Comparison of ENCODE assay signal across 8 cellular contexts in the genomic region with DNA sequence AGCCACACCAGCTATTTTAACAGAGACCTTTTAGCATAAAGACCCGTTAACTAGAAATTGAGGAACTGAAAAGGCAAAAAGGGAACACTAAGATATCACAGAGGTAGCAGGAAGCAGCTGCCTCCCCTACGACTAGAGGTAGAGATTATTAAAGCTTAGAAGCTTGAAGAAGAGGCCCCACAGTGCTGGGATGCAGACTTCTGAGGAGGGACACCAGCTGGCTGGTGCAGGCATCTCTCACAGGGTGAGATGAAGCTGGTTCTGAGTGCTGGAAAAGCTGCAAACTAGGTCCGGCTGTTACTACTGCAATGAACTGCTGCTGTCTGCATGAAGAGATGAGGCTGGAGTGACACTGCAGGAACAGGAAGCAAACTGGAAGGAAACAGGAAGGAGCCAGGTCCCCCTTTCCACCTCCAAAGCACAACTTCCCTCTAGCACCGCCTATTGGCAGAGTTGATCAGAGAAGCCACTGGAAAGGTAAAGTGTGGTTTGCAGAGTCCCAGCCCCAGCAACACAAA.
DNase-seq lines count a peak whose midpoint lies in the region; ATAC-seq and TF ChIP-seq lines count a peak whose summit lies in the region.

No MANE protein-coding gene starts in this region.

- no peak overlapping the region for H3K4me3 ChIP-seq in CD4-positive, alpha-beta memory T cell (ENCODE audit: low read length in 2 of 2)
- no peak overlapping the region for H3K4me3 ChIP-seq in upper lobe of right lung

- H3K4me1 ChIP-seq in CD4-positive, alpha-beta memory T cell (ENCODE audit: insufficient read depth, low read length), result no peaks in the 10 kb centered on the region
- H3K4me1 ChIP-seq in upper lobe of right lung, result no peaks in the 10 kb centered on the region

- H3K9me3 Mint-ChIP-seq in CD4-positive, alpha-beta memory T cell, result peaks cover 0 to 2% (median 0%) of the 10 kb centered on the region in 8 donors

- intact Hi-C loops in head of caudate nucleus (cut with DNase I), result no loop called here
- intact Hi-C loops in CD4-positive, alpha-beta memory T cell (cut with micrococcal nuclease), result no loop called here
- intact Hi-C loops in upper lobe of right lung (cut with DNase I), result no loop called here

- TF ChIP-seq CTCF in upper lobe of right lung (IDR thresholded peaks at IDR 0.05), result no peak

- POLR2A ChIA-PET in CD4-positive, alpha-beta memory T cell (lab: Charles Lee; ENCODE audit: partially characterized antibody), result no interaction called here

- CTCF ChIA-PET in CD4-positive, alpha-beta memory T cell (lab: Charles Lee; ENCODE audit: partially characterized antibody), result no interaction called here

- peak; percentile 97 for ATAC-seq in GM18867 (IDR thresholded peaks at IDR 0.05; ENCODE audit: unreplicated experiment)
- ATAC-seq in HG02852 (IDR thresholded peaks at IDR 0.05; ENCODE audit: unreplicated experiment), result peak; percentile 98
- ATAC-seq in upper lobe of right lung, result no peak

- H3K4me1 Mint-ChIP-seq in CD4-positive, alpha-beta memory T cell, result peaks cover 1 to 7% (median 4%) of the 10 kb centered on the region in 4 donors

- H3K27ac Mint-ChIP-seq in CD4-positive, alpha-beta memory T cell, result no peak overlapping the region

- no peak overlapping the region for H3K27ac ChIP-seq in CD4-positive, alpha-beta memory T cell (ENCODE audit: low read depth, low read length)
- H3K27ac ChIP-seq in upper lobe of right lung, result no peak overlapping the region

- H3K36me3 ChIP-seq in CD4-positive, alpha-beta memory T cell (ENCODE audit: insufficient read depth, low read length), result no peaks in the 10 kb centered on the region
- H3K36me3 ChIP-seq in upper lobe of right lung, result no peaks in the 10 kb centered on the region

- H3K27me3 Mint-ChIP-seq in CD4-positive, alpha-beta memory T cell, result peaks cover 1 to 12% of the 10 kb centered on the region in 2 donors

- no peaks in the 10 kb centered on the region for H3K36me3 Mint-ChIP-seq in CD4-positive, alpha-beta memory T cell

- DNase-seq in CMK (ENCODE audit: low read depth) (peak; percentile 30), NOMO-1 treated with DMSO at 0.1 percent for 48 hours (lab: John Stamatoyannopoulos, UW; ENCODE audit: unreplicated experiment) (peak; percentile 69), head of caudate nucleus (peak in 28 of 42 donors; percentile 10 to 65 (median 34)), NCI-H146 treated with DMSO at 0.1 percent for 48 hours (lab: John Stamatoyannopoulos, UW; ENCODE audit: unreplicated experiment) (no peak), upper lobe of right lung (no peak)
- DNase-seq in CD4-positive, alpha-beta memory T cell, result no peak

- no peaks in the 10 kb centered on the region for H3K27me3 ChIP-seq in CD4-positive, alpha-beta memory T cell (ENCODE audit: insufficient read depth, low read length)
- H3K27me3 ChIP-seq in upper lobe of right lung, result no peaks in the 10 kb centered on the region

- peak overlapping the region in 3 of 8 donors; percentile 31 to 60 (median 35) for H3K4me3 Mint-ChIP-seq in CD4-positive, alpha-beta memory T cell

- no peaks in the 10 kb centered on the region for H3K9me3 ChIP-seq in CD4-positive, alpha-beta memory T cell (ENCODE audit: control insufficient read depth in 1 of 2, low read length in 2 of 2)
- H3K9me3 ChIP-seq in upper lobe of right lung, result no peaks in the 10 kb centered on the region

Comparison
In these comparisons a context has a peak if more than half of its experiments do, and no peak if none do; other contexts are left out.
1. DNase-seq: peak in CMK (single experiment), NOMO-1 treated with DMSO at 0.1 percent for 48 hours (single experiment) and head of caudate nucleus (28 of 42); none in NCI-H146 treated with DMSO at 0.1 percent for 48 hours (single experiment), CD4-positive, alpha-beta memory T cell (0 of 5) and upper lobe of right lung (single experiment).